1 cellular context compared by ENCODE assay signal in genomic region chr1:84077476-84078107, GRCh38.
TF ChIP-seq lines count a peak whose summit lies in the region.

No MANE protein-coding gene starts in this region.

TF ChIP-seq in HepG2, 621 proteins besides CTCF, POLR2A, EP300 and RAD21 (continued from another document and continues in another):
- no peak for TF ChIP-seq USF2 (IDR thresholded peaks at IDR 0.05; ENCODE audit: low read depth, low read length)
- TF ChIP-seq USF2 (CRISPR knock-in tag; IDR thresholded peaks at IDR 0.05; ENCODE audit: borderline replicate concordance), result 0 out of 2 replicates have a peak, but pooled peaks have one; percentile 23
- TF ChIP-seq ZBTB46 (CRISPR knock-in tag; IDR thresholded peaks at IDR 0.05; ENCODE audit: borderline replicate concordance), result no peak
- TF ChIP-seq ZNF329 (CRISPR knock-in tag; IDR thresholded peaks at IDR 0.05; ENCODE audit: low read depth), result 0 out of 2 replicates have a peak, but pooled peaks have one; percentile 68
- TF ChIP-seq CBFB (CRISPR knock-in tag; IDR thresholded peaks at IDR 0.05), result 0 out of 2 replicates have a peak, but pooled peaks have one; percentile 17
- TF ChIP-seq ZNF598 (CRISPR knock-in tag; IDR thresholded peaks at IDR 0.05; ENCODE audit: borderline replicate concordance), result peak; percentile 27
- peak; percentile 50 to 65 for TF ChIP-seq HMGXB4 (CRISPR knock-in tag; IDR thresholded peaks at IDR 0.05; ENCODE audit: borderline replicate concordance in 1 of 2, low read depth in 1 of 2)
- TF ChIP-seq MAFF (IDR thresholded peaks at IDR 0.05; ENCODE audit: low read depth, low read length), result no peak
- TF ChIP-seq ZNF510 (CRISPR knock-in tag; IDR thresholded peaks at IDR 0.05; ENCODE audit: low read depth), result no peak
- TF ChIP-seq TBX3 (IDR thresholded peaks at IDR 0.05; ENCODE audit: borderline replicate concordance), result no peak
- no peak for TF ChIP-seq ZNF296 (CRISPR knock-in tag; conservative IDR thresholded peaks at IDR 0.05)
- TF ChIP-seq ZNF776 (CRISPR knock-in tag; IDR thresholded peaks at IDR 0.05), result no peak; the same call in 1 of the 2 replicates
- TF ChIP-seq MATR3 (CRISPR knock-in tag; IDR thresholded peaks at IDR 0.05), result no peak
- TF ChIP-seq JDP2 (CRISPR knock-in tag; IDR thresholded peaks at IDR 0.05; ENCODE audit: borderline replicate concordance), result no peak
- no peak; the same call in 1 of the 2 replicates for TF ChIP-seq ZNF790 (CRISPR knock-in tag; IDR thresholded peaks at IDR 0.05; ENCODE audit: borderline replicate concordance)
- TF ChIP-seq XBP1 (CRISPR knock-in tag; IDR thresholded peaks at IDR 0.05), result no peak
- no peak for TF ChIP-seq CREB3 (CRISPR knock-in tag; IDR thresholded peaks at IDR 0.05)
- TF ChIP-seq ESRRA (CRISPR knock-in tag; IDR thresholded peaks at IDR 0.05; ENCODE audit: low read depth), result no peak
- TF ChIP-seq ETV6 (CRISPR knock-in tag; conservative IDR thresholded peaks at IDR 0.05), result no peak
- TF ChIP-seq PTBP1 (IDR thresholded peaks at IDR 0.05; ENCODE audit: low read depth, low read length, poor library complexity, severe bottlenecking), result no peak
- TF ChIP-seq YEATS4 (CRISPR knock-in tag; IDR thresholded peaks at IDR 0.05; ENCODE audit: borderline replicate concordance), result peak; percentile 74
- no peak for TF ChIP-seq EED (CRISPR knock-in tag; IDR thresholded peaks at IDR 0.05)
- peak; percentile 44 for TF ChIP-seq BORCS8-MEF2B (CRISPR knock-in tag; IDR thresholded peaks at IDR 0.05)
- TF ChIP-seq GPN1 (CRISPR knock-in tag; IDR thresholded peaks at IDR 0.05; ENCODE audit: borderline replicate concordance), result no peak; the same call in 1 of the 2 replicates
- TF ChIP-seq IKZF4 (CRISPR knock-in tag; IDR thresholded peaks at IDR 0.05; ENCODE audit: borderline replicate concordance, low read depth, not compliant biosample characterization), result no peak
- no peak for TF ChIP-seq ZBTB42 (CRISPR knock-in tag; IDR thresholded peaks at IDR 0.05)
- no peak; the same call in 1 of the 2 replicates for TF ChIP-seq ZNF331 (CRISPR knock-in tag; IDR thresholded peaks at IDR 0.05)
- no peak for TF ChIP-seq ZNF549 (CRISPR knock-in tag; IDR thresholded peaks at IDR 0.05)
- TF ChIP-seq PLRG1 (conservative IDR thresholded peaks at IDR 0.05), result no peak
- no peak for TF ChIP-seq NR3C1 (CRISPR knock-in tag; IDR thresholded peaks at IDR 0.05)
- TF ChIP-seq MTA3 (CRISPR knock-in tag; IDR thresholded peaks at IDR 0.05), result no peak
- TF ChIP-seq JUN (CRISPR knock-in tag; IDR thresholded peaks at IDR 0.05), result no peak
- no peak for TF ChIP-seq RFX5 (IDR thresholded peaks at IDR 0.05; ENCODE audit: low read depth, low read length)
- TF ChIP-seq TRIM22 (IDR thresholded peaks at IDR 0.05), result no peak
- TF ChIP-seq HINFP (CRISPR knock-in tag; IDR thresholded peaks at IDR 0.05; ENCODE audit: low read depth), result 0 out of 2 replicates have a peak, but pooled peaks have one; percentile 37
- no peak for TF ChIP-seq PRPF4 (IDR thresholded peaks at IDR 0.05; ENCODE audit: low read depth, low read length, poor library complexity, severe bottlenecking)
- TF ChIP-seq ZMYM4 (CRISPR knock-in tag; IDR thresholded peaks at IDR 0.05), result peak; percentile 76
- peak; percentile 27; the same call in 1 of the 2 replicates for TF ChIP-seq ZNF704 (CRISPR knock-in tag; IDR thresholded peaks at IDR 0.05; ENCODE audit: borderline replicate concordance)
- no peak for TF ChIP-seq ZNF614 (CRISPR knock-in tag; IDR thresholded peaks at IDR 0.05; ENCODE audit: borderline replicate concordance)
- TF ChIP-seq HOXA5 (CRISPR knock-in tag; IDR thresholded peaks at IDR 0.05), result no peak
- peak; percentile 70 for TF ChIP-seq AGO2 (optimal IDR thresholded peaks at IDR 0.05; ENCODE audit: low read depth, low read length)
- TF ChIP-seq KAT8 (CRISPR knock-in tag; IDR thresholded peaks at IDR 0.05), result peak; percentile 16; the same call in 1 of the 2 replicates
- TF ChIP-seq SPEN (CRISPR knock-in tag; IDR thresholded peaks at IDR 0.05; ENCODE audit: low read depth), result peak; percentile 63; the same call in 1 of the 2 replicates
- TF ChIP-seq ZNF264 (CRISPR knock-in tag; IDR thresholded peaks at IDR 0.05), result 0 out of 2 replicates have a peak, but pooled peaks have one; percentile 28
- TF ChIP-seq ARID5B (CRISPR knock-in tag; IDR thresholded peaks at IDR 0.05), result no peak
- no peak for TF ChIP-seq TCF7L2 (IDR thresholded peaks at IDR 0.05; ENCODE audit: low read depth, low read length)
- no peak for TF ChIP-seq ONECUT2 (CRISPR knock-in tag; IDR thresholded peaks at IDR 0.05)
- peak; percentile 84 for TF ChIP-seq ZFY (CRISPR knock-in tag; IDR thresholded peaks at IDR 0.05)
- no peak for TF ChIP-seq TGIF2 (CRISPR knock-in tag; IDR thresholded peaks at IDR 0.05)
- TF ChIP-seq ZFP36L1 (CRISPR knock-in tag; IDR thresholded peaks at IDR 0.05), result no peak
- TF ChIP-seq KDM1A (CRISPR knock-in tag; IDR thresholded peaks at IDR 0.05), result no peak
- TF ChIP-seq RELA (CRISPR knock-in tag; IDR thresholded peaks at IDR 0.05), result no peak
- peak; percentile 46 for TF ChIP-seq SAP130 (CRISPR knock-in tag; IDR thresholded peaks at IDR 0.05; ENCODE audit: low read depth)
- TF ChIP-seq ZNF446 (CRISPR knock-in tag; IDR thresholded peaks at IDR 0.05), result peak; percentile 90; the same call in 1 of the 2 replicates
- TF ChIP-seq CENPT (CRISPR knock-in tag; IDR thresholded peaks at IDR 0.05; ENCODE audit: low read depth), result no peak
- TF ChIP-seq SAFB2 (CRISPR knock-in tag; IDR thresholded peaks at IDR 0.05; ENCODE audit: borderline replicate concordance, low read depth), result peak; percentile 68; the same call in 1 of the 2 replicates
- peak; percentile 24; the same call in 1 of the 2 replicates for TF ChIP-seq HDAC2 (CRISPR knock-in tag; IDR thresholded peaks at IDR 0.05)
- TF ChIP-seq ZNF225 (CRISPR knock-in tag; IDR thresholded peaks at IDR 0.05), result no peak
- no peak for TF ChIP-seq PITX1 (CRISPR knock-in tag; IDR thresholded peaks at IDR 0.05)
- no peak for TF ChIP-seq SMARCE1 (IDR thresholded peaks at IDR 0.05; ENCODE audit: borderline replicate concordance)
- TF ChIP-seq EZH2 (conservative IDR thresholded peaks at IDR 0.05; ENCODE audit: low read depth, low read length), result no peak
